ENCODE assay signal across 8 cellular contexts in the genomic region with DNA sequence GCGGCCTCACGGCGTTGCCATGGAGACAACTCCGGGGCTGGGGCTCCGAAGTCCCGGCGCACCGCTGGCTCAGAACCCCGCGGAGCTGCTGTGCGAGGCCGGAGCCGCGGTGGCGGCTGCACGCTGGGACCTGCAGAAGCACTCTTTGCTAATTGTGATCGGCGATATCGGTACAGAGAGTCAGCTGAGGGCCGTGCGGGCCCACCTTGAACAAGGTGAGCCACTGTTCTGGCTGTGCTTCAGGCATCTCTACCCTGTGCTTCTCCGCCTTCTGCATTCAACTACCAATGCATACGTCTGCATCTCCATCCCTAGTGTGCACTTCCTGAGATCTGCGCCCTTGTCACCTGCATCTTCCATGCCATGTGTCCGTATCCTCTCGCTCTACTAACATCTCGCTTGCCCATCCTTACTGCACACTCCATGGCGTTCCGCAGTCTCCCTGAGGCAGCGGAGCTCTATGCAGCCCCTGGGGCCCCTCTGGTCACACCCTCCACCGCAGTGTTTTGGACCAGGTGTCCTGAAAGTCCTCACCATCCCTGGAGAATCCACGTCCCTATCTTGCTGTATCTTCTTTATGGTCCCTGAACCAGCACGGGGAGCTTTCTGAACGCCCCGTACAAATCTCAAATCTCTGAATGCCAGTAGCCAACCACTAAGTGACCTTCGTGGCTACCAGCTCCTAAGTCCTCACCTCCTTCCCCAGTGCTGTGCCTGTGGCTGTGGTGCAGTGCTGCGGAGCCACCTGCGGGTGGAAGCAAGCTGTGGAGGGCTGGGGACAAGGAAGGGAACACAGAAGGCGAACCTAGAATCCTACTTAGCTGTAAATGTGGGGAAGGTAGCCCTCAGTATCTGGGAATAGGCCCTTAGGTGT. TPM values are rescaled to one million over a fixed set of nuclear protein-coding genes. Genes with fewer than 3 reads are reported as not detected.
DNase-seq lines count a peak whose midpoint lies in the region; ATAC-seq and TF ChIP-seq lines count a peak whose summit lies in the region.

No MANE protein-coding gene starts in this region.

- peak in 1 of 2 donors; percentile 47 for TF ChIP-seq POLR2A in gastrocnemius medialis (IDR thresholded peaks at IDR 0.05)

- H3K36me3 Mint-ChIP-seq in activated T-cell treated with anti-CD3 and anti-CD28 coated beads, Interleukin-2, amount 50 U/mL, for 24 hours (ENCODE audit: low read depth) = peaks cover 4% of the 10 kb centered on the region

- 7% methylated on average over 39 of the region's 39 CpGs for WGBS in hepatocyte (ENCODE audit: low lambda C conversion rate, missing lambda C conversion rate)

- no peaks in the 10 kb centered on the region for H3K9me3 Mint-ChIP-seq in activated T-cell treated with anti-CD3 and anti-CD28 coated beads, Interleukin-2, amount 50 U/mL, for 24 hours

- no peaks in the 10 kb centered on the region for H3K9me3 ChIP-seq in hepatocyte (ENCODE audit: low read depth)
- H3K9me3 ChIP-seq in gastrocnemius medialis = no peaks in the 10 kb centered on the region

- H3K36me3 ChIP-seq in hepatocyte (replicated peaks; ENCODE audit: insufficient read depth, low read depth) = no peaks in the 10 kb centered on the region
- no peaks in the 10 kb centered on the region for H3K36me3 ChIP-seq in gastrocnemius medialis

- H3K9me2 ChIP-seq in hepatocyte (replicated peaks; ENCODE audit: insufficient read depth) = no peaks in the 10 kb centered on the region

- no peaks in the 10 kb centered on the region for H3K79me2 ChIP-seq in hepatocyte

- H3K4me3 ChIP-seq in hepatocyte (no peak overlapping the region), gastrocnemius medialis (peak overlapping the region; percentile 75 to 90 (median 78))

- H3K27ac ChIP-seq in hepatocyte = no peak overlapping the region
- H3K27ac ChIP-seq in gastrocnemius medialis = peak overlapping the region; percentile 84 to 93 (median 92)

- H4K20me1 ChIP-seq in hepatocyte (ENCODE audit: insufficient read depth, poor library complexity, severe bottlenecking) = no peaks in the 10 kb centered on the region

- H3K4me1 ChIP-seq in hepatocyte (ENCODE audit: insufficient read depth) (peaks cover 16% of the 10 kb centered on the region), gastrocnemius medialis (peaks cover 32 to 47% of the 10 kb centered on the region in 2 donors)

- H3K4me1 Mint-ChIP-seq in activated T-cell treated with anti-CD3 and anti-CD28 coated beads, Interleukin-2, amount 50 U/mL, for 24 hours (ENCODE audit: low read depth) = peaks cover 38% of the 10 kb centered on the region

- TF ChIP-seq CTCF in hepatocyte (IDR thresholded peaks at IDR 0.05; ENCODE audit: poor library complexity) = peak; percentile 26
- TF ChIP-seq CTCF in gastrocnemius medialis (IDR thresholded peaks at IDR 0.05 in 4 of 5, conservative IDR thresholded peaks at IDR 0.05 in 1 of 5) = peak in 1 of 5 experiments; percentile 11

- no peak overlapping the region for H2AFZ ChIP-seq in hepatocyte

- peak; percentile 32 for DNase-seq in stimulated activated CD4-positive, alpha-beta T cell treated with anti-CD3 and anti-CD28 coated beads, Interleukin-1b, Interleukin-23, amount 100 ng/mL, for 48 hours
- no peak for DNase-seq in stimulated activated CD4-positive, alpha-beta T cell treated with anti-CD3 and anti-CD28 coated beads, Interleukin-12 subunit alpha, Interleukin-12 subunit beta, amount 100 ng/mL, for 4 hours
- peak; percentile 9 for DNase-seq in NCI-H1092 (lab: John Stamatoyannopoulos, UW)
- peak; percentile 39 for DNase-seq in activated T-cell treated with anti-CD3 and anti-CD28 coated beads, Interleukin-2, amount 50 U/mL, for 24 hours
- DNase-seq in hepatocyte (ENCODE audit: low spot score) = peak; percentile 49
- DNase-seq in gastrocnemius medialis = no peak
- DNase-seq in hepatic stellate cell (ENCODE audit: low spot score) = no peak

- H3K27me3 ChIP-seq in hepatocyte (peaks cover 4% of the 10 kb centered on the region), gastrocnemius medialis (no peaks in the 10 kb centered on the region)

- intact Hi-C loops in gastrocnemius medialis (cut with DNase I; ENCODE audit: low total_unique reads) = loop anchor here (5.0 kb wide), 1 partner anchor 134 kb away; no protein-coding TSS in a partner anchor

- in situ Hi-C loops in gastrocnemius medialis (cut with MboI; ENCODE audit: low sequenced_read_pairs in 4 of 4) = no loop called here

- peaks cover 2% of the 10 kb centered on the region for H3K27me3 Mint-ChIP-seq in activated T-cell treated with anti-CD3 and anti-CD28 coated beads, Interleukin-2, amount 50 U/mL, for 24 hours

- H3K4me3 Mint-ChIP-seq in activated T-cell treated with anti-CD3 and anti-CD28 coated beads, Interleukin-2, amount 50 U/mL, for 24 hours = peak overlapping the region; percentile 86

- H3K27ac Mint-ChIP-seq in activated T-cell treated with anti-CD3 and anti-CD28 coated beads, Interleukin-2, amount 50 U/mL, for 24 hours = peak overlapping the region; percentile 95

- peak overlapping the region; percentile 77 for H3K4me2 ChIP-seq in hepatocyte

- ATAC-seq in gastrocnemius medialis (peak in 1 of 2 donors; percentile 2), GM19328 (IDR thresholded peaks at IDR 0.05; ENCODE audit: unreplicated experiment) (no peak)

RNA-seq across cellular contexts. Expression of gene MAP1A, which starts 6.2 kb away (rescaled TPM):
- total RNA-seq in hepatocyte (6.7 and 9.5 TPM in 2 replicates), gastrocnemius medialis (10 to 100 TPM in 2 of 4 donors, 1 to 10 TPM in 2; 3.5 to 13.0 (median 8.2) TPM)
- 7.2 and 7.3 TPM in 2 replicates for polyA plus RNA-seq in hepatocyte

RNA-seq across cellular contexts. Expression of gene TP53BP1, which starts 18.3 kb away (rescaled TPM):
- 36.9 and 46.8 TPM in 2 replicates for total RNA-seq in hepatocyte
- polyA plus RNA-seq in hepatocyte = 16.5 and 16.6 TPM in 2 replicates
- 10 to 100 TPM in 3 of 4 donors, 1 to 10 TPM in 1; 9.0 to 17.0 (median 13.3) TPM for total RNA-seq in gastrocnemius medialis

Comparison
In these comparisons a context has a peak if more than half of its experiments do, and no peak if none do; other contexts are left out.
1. DNase-seq: peak in stimulated activated CD4-positive, alpha-beta T cell treated with anti-CD3 and anti-CD28 coated beads, Interleukin-1b, Interleukin-23, amount 100 ng/mL, for 48 hours (single experiment), NCI-H1092 (single experiment), activated T-cell treated with anti-CD3 and anti-CD28 coated beads, Interleukin-2, amount 50 U/mL, for 24 hours (single experiment) and hepatocyte (single experiment); none in stimulated activated CD4-positive, alpha-beta T cell treated with anti-CD3 and anti-CD28 coated beads, Interleukin-12 subunit alpha, Interleukin-12 subunit beta, amount 100 ng/mL, for 4 hours (single experiment), gastrocnemius medialis (0 of 2) and hepatic stellate cell (single experiment).